ENCODE assay signal across 9 cellular contexts in genomic region chr1:153985341-153985912, GRCh38. TPM values are rescaled to one million over a fixed set of nuclear protein-coding genes. Genes with fewer than 3 reads are reported as not detected.
DNase-seq lines count a peak whose midpoint lies in the region; TF ChIP-seq lines count a peak whose summit lies in the region.
"Had no signal": no experiment of that assay in that cellular context is flagged by ENCODE, and none has a peak within 500 bp of the region (broad histone marks: within the 10 kb centered on the region; RNA-seq: fewer than 3 reads in every experiment).

No MANE protein-coding gene starts in this region.

- H4K8ac ChIP-seq in mesenchymal stem cell (ENCODE audit: low read length): peak overlapping the region; percentile 38

- peaks cover 15% of the 10 kb centered on the region for H3K79me1 ChIP-seq in mesenchymal stem cell (replicated peaks; ENCODE audit: low read length, poor library complexity, severe bottlenecking)

- peak overlapping the region; percentile 65 for H3K27ac ChIP-seq in cingulate gyrus (ENCODE audit: low read depth, low read length)
- H3K27ac ChIP-seq in mesenchymal stem cell (ENCODE audit: low read length, poor library complexity, severe bottlenecking): peak overlapping the region; percentile 66
- H3K27ac ChIP-seq in suprapubic skin: peak overlapping the region; percentile 90
- H3K27ac ChIP-seq: KMS-11 had no signal

- peak overlapping the region; percentile 8 for H2AK5ac ChIP-seq in mesenchymal stem cell (ENCODE audit: low read length, severe bottlenecking)

- H2BK120ac ChIP-seq in mesenchymal stem cell (ENCODE audit: low read depth, low read length): peak overlapping the region; percentile 3

- no peaks in the 10 kb centered on the region for H3K27me3 ChIP-seq in mesenchymal stem cell (ENCODE audit: control insufficient read depth in 1 of 2, insufficient read depth in 1 of 2, low read length in 2 of 2)
- H3K27me3 ChIP-seq in suprapubic skin: no peaks in the 10 kb centered on the region

- peak overlapping the region; percentile 14 to 41 for H3K14ac ChIP-seq in mesenchymal stem cell (ENCODE audit: low read length in 2 of 2)

- H3K18ac ChIP-seq in mesenchymal stem cell (ENCODE audit: low read depth in 1 of 2, low read length in 2 of 2): peak overlapping the region; percentile 25 to 90

- peaks cover 24 to 38% of the 10 kb centered on the region in 2 experiments for H3K36me3 ChIP-seq in mesenchymal stem cell (ENCODE audit: control insufficient read depth in 1 of 2, insufficient read depth in 2 of 2, low read depth in 1 of 2, low read length in 2 of 2)
- H3K36me3 ChIP-seq in suprapubic skin: peaks cover 20% of the 10 kb centered on the region

- peak in 1 of 2 donors; percentile 49 for TF ChIP-seq POLR2A in suprapubic skin (IDR thresholded peaks at IDR 0.05)

- H3K4ac ChIP-seq in mesenchymal stem cell (ENCODE audit: low read depth in 1 of 2, low read length in 2 of 2): peak overlapping the region; percentile 16 to 82

- H3K4me1 ChIP-seq in mesenchymal stem cell (ENCODE audit: control insufficient read depth, insufficient read depth, low read depth, low read length) (peaks cover 2% of the 10 kb centered on the region), suprapubic skin (peaks cover 36% of the 10 kb centered on the region)

- H3K4me2 ChIP-seq in mesenchymal stem cell (ENCODE audit: low read length, poor library complexity, severe bottlenecking): peak overlapping the region; percentile 29
- H3K4me2 ChIP-seq: KMS-11 had no signal

- DNase-seq in EH (ENCODE audit: low read depth): peak; percentile 81
- peak; percentile 83 for DNase-seq in RKO (ENCODE audit: low spot score)
- DNase-seq in mesenchymal stem cell: peak; percentile 94
- peak; percentile 85 to 87 for DNase-seq in suprapubic skin (ENCODE audit: low spot score in 2 of 2)
- DNase-seq in LoVo (ENCODE audit: low spot score): no peak
- DNase-seq in germinal center (ENCODE audit: low spot score): no peak
- no peak for DNase-seq in ACHN

- peak overlapping the region; percentile 12 for H2BK5ac ChIP-seq in mesenchymal stem cell (ENCODE audit: low read depth, low read length, poor library complexity, severe bottlenecking)

- H2BK12ac ChIP-seq in mesenchymal stem cell (ENCODE audit: low read length in 2 of 2): peak overlapping the region; percentile 51 to 52

- H3K9me3 ChIP-seq in mesenchymal stem cell (ENCODE audit: control insufficient read depth, low read length) (no peaks in the 10 kb centered on the region), suprapubic skin (no peaks in the 10 kb centered on the region)

- peak overlapping the region; percentile 20 for H4K91ac ChIP-seq in mesenchymal stem cell (ENCODE audit: low read length)

- TF ChIP-seq CTCF in suprapubic skin (IDR thresholded peaks at IDR 0.05): no peak

- WGBS in mesenchymal stem cell: 2% methylated on average over 6 of the region's 7 CpGs
- 10% methylated on average over 7 of the region's 7 CpGs for WGBS in suprapubic skin

- H2AFZ ChIP-seq in mesenchymal stem cell (ENCODE audit: low read depth, low read length): no peak overlapping the region

- in situ Hi-C loops in ACHN (cut with HindIII; ENCODE audit: low pct_ligation_motif_present, low pct_unique_long_range_greater_than_20kb, low sequenced_read_pairs): no loop called here

- H3K9ac ChIP-seq in mesenchymal stem cell (ENCODE audit: low read length): peak overlapping the region; percentile 99
- H3K9ac ChIP-seq: KMS-11 had no signal

- no peak overlapping the region for H2BK15ac ChIP-seq in mesenchymal stem cell (ENCODE audit: low read depth, poor library complexity, severe bottlenecking)

- peak overlapping the region; percentile 55 to 99 for H3K4me3 ChIP-seq in mesenchymal stem cell (ENCODE audit: insufficient read depth in 1 of 2, low read depth in 1 of 2, low read length in 2 of 2)
- peak overlapping the region; percentile 63 for H3K4me3 ChIP-seq in suprapubic skin

- H3K23ac ChIP-seq in mesenchymal stem cell (ENCODE audit: low read length in 2 of 2): peak overlapping the region in 1 of 2 experiments; percentile 41

- TF ChIP-seq EP300 in suprapubic skin (IDR thresholded peaks at IDR 0.05): no peak

RNA-seq across cellular contexts. Expression of gene RAB13, which starts 0.7 kb away (rescaled TPM):
- 464 TPM for polyA plus RNA-seq in mesenchymal stem cell (2013, experiment 1 of 2)
- 450 TPM for polyA plus RNA-seq in mesenchymal stem cell (2013, experiment 2 of 2)
- total RNA-seq in suprapubic skin: 10 to 100 TPM; 13.5 to 26.3 (median 23.4) TPM

RNA-seq across cellular contexts. Expression of gene RPS27, which starts 5.1 kb away (rescaled TPM):
- 14,565 TPM for polyA plus RNA-seq in mesenchymal stem cell (2013, experiment 1 of 2)
- 13,784 TPM for polyA plus RNA-seq in mesenchymal stem cell (2013, experiment 2 of 2)
- total RNA-seq in suprapubic skin: 1,000 to 10,000 TPM; 1,261 to 3,096 (median 2,718) TPM

RNA-seq across cellular contexts. Expression of gene JTB, which starts 8.0 kb away (rescaled TPM):
- polyA plus RNA-seq in mesenchymal stem cell (2013, experiment 1 of 2): 145 TPM
- polyA plus RNA-seq in mesenchymal stem cell (2013, experiment 2 of 2): 154 TPM
- total RNA-seq in suprapubic skin: 100 to 1,000 TPM; 145 to 213 (median 182) TPM

RNA-seq across cellular contexts. Expression of gene CREB3L4, which starts 17.7 kb away (rescaled TPM):
- polyA plus RNA-seq in mesenchymal stem cell (2013, experiment 1 of 2): 3.3 TPM
- polyA plus RNA-seq in mesenchymal stem cell (2013, experiment 2 of 2): 2.9 TPM
- total RNA-seq in suprapubic skin: 10 to 100 TPM; 16.6 to 41.0 (median 20.3) TPM

RNA-seq across cellular contexts. Expression of gene SLC39A1, which starts 22.1 kb away (rescaled TPM):
- polyA plus RNA-seq in mesenchymal stem cell (2013, experiment 1 of 2): 106 TPM
- 105 TPM for polyA plus RNA-seq in mesenchymal stem cell (2013, experiment 2 of 2)
- 10 to 100 TPM; 60.0 to 79.5 (median 69.6) TPM for total RNA-seq in suprapubic skin

Comparison
In these comparisons a context has a peak if more than half of its experiments do, and no peak if none do; other contexts are left out.
1. DNase-seq: peak in EH (single experiment), RKO (single experiment), mesenchymal stem cell (single experiment) and suprapubic skin (2 of 2); none in LoVo (single experiment), germinal center (single experiment) and ACHN (single experiment).
2. Peak in every context shown above with its lines, with median percentiles within 50 percentile points of each other: H3K27ac ChIP-seq.